ENCODE assay signal across 18 cellular contexts in the genomic region with DNA sequence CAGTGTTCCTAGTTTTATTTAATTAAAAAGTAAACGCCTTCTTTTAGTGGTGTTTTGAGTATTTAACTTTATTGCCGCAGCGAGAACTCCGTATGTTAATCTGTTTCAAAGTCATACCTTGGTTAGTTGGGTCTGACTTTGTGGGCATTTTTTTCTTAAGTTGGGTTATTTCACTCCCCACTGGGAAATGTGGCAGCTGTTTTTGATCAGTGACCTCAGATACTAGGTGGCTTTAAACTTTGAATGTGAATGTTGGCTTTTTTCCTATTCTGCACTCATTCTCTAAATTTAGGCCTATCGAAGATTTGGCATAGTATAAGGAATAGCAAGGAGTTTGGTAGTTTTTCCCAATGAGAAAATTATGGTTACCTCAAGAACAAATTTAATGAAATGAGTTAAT.
DNase-seq lines count a peak whose midpoint lies in the region; ATAC-seq and TF ChIP-seq lines count a peak whose summit lies in the region.
"Had no signal": no experiment of that assay in that cellular context is flagged by ENCODE, and none has a peak within 500 bp of the region (broad histone marks: within the 10 kb centered on the region; RNA-seq: fewer than 3 reads in every experiment).

No MANE protein-coding gene starts in this region.

- no peaks in the 10 kb centered on the region for H3K27me3 ChIP-seq in SK-N-SH (ENCODE audit: insufficient read depth)
- no peaks in the 10 kb centered on the region for H3K27me3 ChIP-seq in CD4-positive, alpha-beta memory T cell (ENCODE audit: insufficient read depth, low read length)
- H3K27me3 ChIP-seq: BLaER1 had no signal

- H3K27ac Mint-ChIP-seq in nephron progenitor cell = no peak overlapping the region
- H3K27ac Mint-ChIP-seq in CD4-positive, alpha-beta memory T cell = peak overlapping the region in 1 of 7 donors; percentile 7
- H3K27ac Mint-ChIP-seq: CD14-positive monocyte; CD8-positive, alpha-beta T cell; HFFc6 had no signal

- TF ChIP-seq EP300 in SK-N-SH (IDR thresholded peaks at IDR 0.05; ENCODE audit: borderline replicate concordance in 1 of 2, low read depth in 1 of 2, low read length in 1 of 2) = no peak

- TF ChIP-seq RAD21 in SK-N-SH (IDR thresholded peaks at IDR 0.05; ENCODE audit: low read length) = no peak

- no peak overlapping the region for H3K27ac ChIP-seq in SK-N-SH (ENCODE audit: low read depth in 2 of 2, low read length in 1 of 2)
- H3K27ac ChIP-seq in CD4-positive, alpha-beta memory T cell (ENCODE audit: low read depth, low read length) = no peak overlapping the region
- H3K27ac ChIP-seq: 22Rv1, A549, BLaER1, GM23248, HL-60 had no signal

- ATAC-seq in SK-N-SH treated with all-trans-retinoic acid at 6 μM for 48 hours = no peak
- ATAC-seq: A549; CD8-positive, alpha-beta T cell had no signal

- no peaks in the 10 kb centered on the region for H3K79me2 ChIP-seq in SK-N-SH (ENCODE audit: insufficient read depth)

- H3K9me3 Mint-ChIP-seq in nephron progenitor cell = peaks cover 25% of the 10 kb centered on the region
- H3K9me3 Mint-ChIP-seq in CD4-positive, alpha-beta memory T cell = peaks cover 0 to 22% (median 17%) of the 10 kb centered on the region in 8 donors

- TF ChIP-seq CTCF in SK-N-SH (IDR thresholded peaks at IDR 0.05) = no peak
- no peak for TF ChIP-seq CTCF in nephron progenitor cell (IDR thresholded peaks at IDR 0.05)

- no peaks in the 10 kb centered on the region for H3K4me1 Mint-ChIP-seq in nephron progenitor cell
- H3K4me1 Mint-ChIP-seq in CD4-positive, alpha-beta memory T cell = peaks cover 0 to 1% (median 0%) of the 10 kb centered on the region in 4 donors
- H3K4me1 Mint-ChIP-seq: CD14-positive monocyte had no signal

- WGBS in SK-N-SH (ENCODE audit: low lambda C conversion rate) = 97% methylated on average over 5 of the region's 5 CpGs

- no peak overlapping the region for H3K4me3 Mint-ChIP-seq in nephron progenitor cell
- no peak overlapping the region for H3K4me3 Mint-ChIP-seq in CD4-positive, alpha-beta memory T cell
- H3K4me3 Mint-ChIP-seq: CD14-positive monocyte; CD8-positive, alpha-beta T cell; HFFc6 had no signal

- no peaks in the 10 kb centered on the region for H3K9me2 ChIP-seq in SK-N-SH

- no peaks in the 10 kb centered on the region for H3K9me3 ChIP-seq in SK-N-SH
- no peaks in the 10 kb centered on the region for H3K9me3 ChIP-seq in CD4-positive, alpha-beta memory T cell (ENCODE audit: control insufficient read depth in 1 of 2, low read length in 2 of 2)

- peaks cover 3% of the 10 kb centered on the region for H3K27me3 Mint-ChIP-seq in nephron progenitor cell (ENCODE audit: low read depth, poor library complexity)
- no peaks in the 10 kb centered on the region for H3K27me3 Mint-ChIP-seq in CD4-positive, alpha-beta memory T cell

- peaks cover 11% of the 10 kb centered on the region for H3F3A ChIP-seq in SK-N-SH (replicated peaks; ENCODE audit: insufficient read depth)

- no peak overlapping the region for H3K4me3 ChIP-seq in SK-N-SH (ENCODE audit: low read depth in 2 of 2, low read length in 1 of 2)
- no peak overlapping the region for H3K4me3 ChIP-seq in CD4-positive, alpha-beta memory T cell (ENCODE audit: low read length in 2 of 2)
- H3K4me3 ChIP-seq: A549, BLaER1, GM23248 had no signal

- no peaks in the 10 kb centered on the region for H4K20me1 ChIP-seq in SK-N-SH (ENCODE audit: insufficient read depth)
- H4K20me1 ChIP-seq: BLaER1 had no signal

- CTCF ChIA-PET in SK-N-SH (lab: Yijun Ruan, JAX) = interaction anchor here (1.2 to 1.5 kb wide), 2 partner anchors 10 to 28 kb away, joined by 3 read pairs; no protein-coding TSS in a partner anchor
- CTCF ChIA-PET in CD4-positive, alpha-beta memory T cell (lab: Charles Lee; ENCODE audit: partially characterized antibody) = no interaction called here

- H3K36me3 ChIP-seq in SK-N-SH (replicated peaks in 1 of 2; ENCODE audit: control insufficient read depth in 1 of 2, insufficient read depth in 2 of 2, low read length in 1 of 2) = peaks cover 51 to 54% of the 10 kb centered on the region in 2 experiments
- H3K36me3 ChIP-seq in CD4-positive, alpha-beta memory T cell (ENCODE audit: insufficient read depth, low read length) = peaks cover 17% of the 10 kb centered on the region

- H3K4me2 ChIP-seq in SK-N-SH = no peak overlapping the region
- H3K4me2 ChIP-seq: A549, BLaER1 had no signal

- no peak overlapping the region for H2AFZ ChIP-seq in SK-N-SH (ENCODE audit: low read depth)
- H2AFZ ChIP-seq: GM23248 had no signal

- H3K36me3 Mint-ChIP-seq in nephron progenitor cell (ENCODE audit: low read depth) = peaks cover 48% of the 10 kb centered on the region
- peaks cover 46 to 54% of the 10 kb centered on the region in 2 donors for H3K36me3 Mint-ChIP-seq in CD4-positive, alpha-beta memory T cell

- intact Hi-C loops in CD4-positive, alpha-beta memory T cell (cut with micrococcal nuclease) = no loop called here

- H3K9ac ChIP-seq in SK-N-SH = no peak overlapping the region
- H3K9ac ChIP-seq: BLaER1, GM23248 had no signal

- DNase-seq in SK-N-SH = no peak
- peak; percentile 45 for DNase-seq in fibroblast of gingiva (ENCODE audit: low read depth)
- peak; percentile 70 for DNase-seq in myocyte (ENCODE audit: low read depth)
- no peak for DNase-seq in DMS79 treated with DMSO at 0.1 percent for 48 hours (lab: John Stamatoyannopoulos, UW)
- DNase-seq in nephron progenitor cell = no peak
- no peak for DNase-seq in CD4-positive, alpha-beta memory T cell
- DNase-seq: Calu3; CD8-positive, alpha-beta T cell; DND-41; GM23248; HCEC 1CT; HFFc6 had no signal

- POLR2A ChIA-PET in SK-N-SH (lab: Yijun Ruan, JAX) = no interaction called here
- POLR2A ChIA-PET in CD4-positive, alpha-beta memory T cell (lab: Charles Lee; ENCODE audit: partially characterized antibody) = no interaction called here

- peaks cover 0 to 18% of the 10 kb centered on the region in 2 experiments; a peak in 2 of 4 replicates for H3K4me1 ChIP-seq in SK-N-SH (ENCODE audit: control insufficient read depth in 1 of 2, insufficient read depth in 2 of 2, low read depth in 1 of 2, low read length in 1 of 2)
- H3K4me1 ChIP-seq in CD4-positive, alpha-beta memory T cell (ENCODE audit: insufficient read depth, low read length) = no peaks in the 10 kb centered on the region
- H3K4me1 ChIP-seq: BLaER1 had no signal

TF ChIP-seq in SK-N-SH, 30 proteins besides CTCF, POLR2A, EP300 and RAD21:
- TF ChIP-seq GATA2 (CRISPR knock-in tag; IDR thresholded peaks at IDR 0.05) (no peak), TCF12 (IDR thresholded peaks at IDR 0.05) (0 out of 2 replicates have a peak, but pooled peaks have one; percentile 31)

TF ChIP-seq in SK-N-SH treated with all-trans-retinoic acid at 6 μM for 48 hours, 23 proteins besides CTCF, POLR2A, EP300 and RAD21 (continues in another document):
- TF ChIP-seq BACH2 (CRISPR knock-in tag; IDR thresholded peaks at IDR 0.05; ENCODE audit: borderline replicate concordance) = no peak
- no peak for TF ChIP-seq ESRRG (CRISPR knock-in tag; IDR thresholded peaks at IDR 0.05)
- no peak for TF ChIP-seq ISL1 (CRISPR knock-in tag; IDR thresholded peaks at IDR 0.05)
- no peak for TF ChIP-seq RARB (CRISPR knock-in tag; IDR thresholded peaks at IDR 0.05)
- TF ChIP-seq, protein P1, sequence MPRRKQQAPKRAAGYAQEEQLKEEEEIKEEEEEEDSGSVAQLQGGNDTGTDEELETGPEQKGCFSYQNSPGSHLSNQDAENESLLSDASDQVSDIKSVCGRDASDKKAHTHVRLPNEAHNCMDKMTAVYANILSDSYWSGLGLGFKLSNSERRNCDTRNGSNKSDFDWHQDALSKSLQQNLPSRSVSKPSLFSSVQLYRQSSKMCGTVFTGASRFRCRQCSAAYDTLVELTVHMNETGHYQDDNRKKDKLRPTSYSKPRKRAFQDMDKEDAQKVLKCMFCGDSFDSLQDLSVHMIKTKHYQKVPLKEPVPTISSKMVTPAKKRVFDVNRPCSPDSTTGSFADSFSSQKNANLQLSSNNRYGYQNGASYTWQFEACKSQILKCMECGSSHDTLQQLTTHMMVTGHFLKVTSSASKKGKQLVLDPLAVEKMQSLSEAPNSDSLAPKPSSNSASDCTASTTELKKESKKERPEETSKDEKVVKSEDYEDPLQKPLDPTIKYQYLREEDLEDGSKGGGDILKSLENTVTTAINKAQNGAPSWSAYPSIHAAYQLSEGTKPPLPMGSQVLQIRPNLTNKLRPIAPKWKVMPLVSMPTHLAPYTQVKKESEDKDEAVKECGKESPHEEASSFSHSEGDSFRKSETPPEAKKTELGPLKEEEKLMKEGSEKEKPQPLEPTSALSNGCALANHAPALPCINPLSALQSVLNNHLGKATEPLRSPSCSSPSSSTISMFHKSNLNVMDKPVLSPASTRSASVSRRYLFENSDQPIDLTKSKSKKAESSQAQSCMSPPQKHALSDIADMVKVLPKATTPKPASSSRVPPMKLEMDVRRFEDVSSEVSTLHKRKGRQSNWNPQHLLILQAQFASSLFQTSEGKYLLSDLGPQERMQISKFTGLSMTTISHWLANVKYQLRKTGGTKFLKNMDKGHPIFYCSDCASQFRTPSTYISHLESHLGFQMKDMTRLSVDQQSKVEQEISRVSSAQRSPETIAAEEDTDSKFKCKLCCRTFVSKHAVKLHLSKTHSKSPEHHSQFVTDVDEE (CRISPR knock-in tag; IDR thresholded peaks at IDR 0.05) = no peak
- no peak for TF ChIP-seq ZNF8 (CRISPR knock-in tag; IDR thresholded peaks at IDR 0.05)
- TF ChIP-seq, protein P2, sequence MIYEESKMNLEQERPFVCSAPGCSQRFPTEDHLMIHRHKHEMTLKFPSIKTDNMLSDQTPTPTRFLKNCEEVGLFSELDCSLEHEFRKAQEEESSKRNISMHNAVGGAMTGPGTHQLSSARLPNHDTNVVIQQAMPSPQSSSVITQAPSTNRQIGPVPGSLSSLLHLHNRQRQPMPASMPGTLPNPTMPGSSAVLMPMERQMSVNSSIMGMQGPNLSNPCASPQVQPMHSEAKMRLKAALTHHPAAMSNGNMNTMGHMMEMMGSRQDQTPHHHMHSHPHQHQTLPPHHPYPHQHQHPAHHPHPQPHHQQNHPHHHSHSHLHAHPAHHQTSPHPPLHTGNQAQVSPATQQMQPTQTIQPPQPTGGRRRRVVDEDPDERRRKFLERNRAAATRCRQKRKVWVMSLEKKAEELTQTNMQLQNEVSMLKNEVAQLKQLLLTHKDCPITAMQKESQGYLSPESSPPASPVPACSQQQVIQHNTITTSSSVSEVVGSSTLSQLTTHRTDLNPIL (CRISPR knock-in tag; IDR thresholded peaks at IDR 0.05; ENCODE audit: low read depth) = no peak
- no peak for TF ChIP-seq ZFP30 (CRISPR knock-in tag; IDR thresholded peaks at IDR 0.05)
- TF ChIP-seq, protein P3, sequence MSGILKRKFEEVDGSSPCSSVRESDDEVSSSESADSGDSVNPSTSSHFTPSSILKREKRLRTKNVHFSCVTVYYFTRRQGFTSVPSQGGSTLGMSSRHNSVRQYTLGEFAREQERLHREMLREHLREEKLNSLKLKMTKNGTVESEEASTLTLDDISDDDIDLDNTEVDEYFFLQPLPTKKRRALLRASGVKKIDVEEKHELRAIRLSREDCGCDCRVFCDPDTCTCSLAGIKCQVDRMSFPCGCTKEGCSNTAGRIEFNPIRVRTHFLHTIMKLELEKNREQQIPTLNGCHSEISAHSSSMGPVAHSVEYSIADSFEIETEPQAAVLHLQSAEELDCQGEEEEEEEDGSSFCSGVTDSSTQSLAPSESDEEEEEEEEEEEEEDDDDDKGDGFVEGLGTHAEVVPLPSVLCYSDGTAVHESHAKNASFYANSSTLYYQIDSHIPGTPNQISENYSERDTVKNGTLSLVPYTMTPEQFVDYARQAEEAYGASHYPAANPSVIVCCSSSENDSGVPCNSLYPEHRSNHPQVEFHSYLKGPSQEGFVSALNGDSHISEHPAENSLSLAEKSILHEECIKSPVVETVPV (CRISPR knock-in tag; IDR thresholded peaks at IDR 0.05) = no peak

Comparison
In these comparisons a context has a peak if more than half of its experiments do, and no peak if none do; other contexts are left out.
1. DNase-seq: peak in fibroblast of gingiva (single experiment) and myocyte (single experiment); none in SK-N-SH (single experiment), DMS79 treated with DMSO at 0.1 percent for 48 hours (single experiment), nephron progenitor cell (single experiment) and CD4-positive, alpha-beta memory T cell (0 of 5).